ENCODE assay signal across 1 cellular context in the genomic region with DNA sequence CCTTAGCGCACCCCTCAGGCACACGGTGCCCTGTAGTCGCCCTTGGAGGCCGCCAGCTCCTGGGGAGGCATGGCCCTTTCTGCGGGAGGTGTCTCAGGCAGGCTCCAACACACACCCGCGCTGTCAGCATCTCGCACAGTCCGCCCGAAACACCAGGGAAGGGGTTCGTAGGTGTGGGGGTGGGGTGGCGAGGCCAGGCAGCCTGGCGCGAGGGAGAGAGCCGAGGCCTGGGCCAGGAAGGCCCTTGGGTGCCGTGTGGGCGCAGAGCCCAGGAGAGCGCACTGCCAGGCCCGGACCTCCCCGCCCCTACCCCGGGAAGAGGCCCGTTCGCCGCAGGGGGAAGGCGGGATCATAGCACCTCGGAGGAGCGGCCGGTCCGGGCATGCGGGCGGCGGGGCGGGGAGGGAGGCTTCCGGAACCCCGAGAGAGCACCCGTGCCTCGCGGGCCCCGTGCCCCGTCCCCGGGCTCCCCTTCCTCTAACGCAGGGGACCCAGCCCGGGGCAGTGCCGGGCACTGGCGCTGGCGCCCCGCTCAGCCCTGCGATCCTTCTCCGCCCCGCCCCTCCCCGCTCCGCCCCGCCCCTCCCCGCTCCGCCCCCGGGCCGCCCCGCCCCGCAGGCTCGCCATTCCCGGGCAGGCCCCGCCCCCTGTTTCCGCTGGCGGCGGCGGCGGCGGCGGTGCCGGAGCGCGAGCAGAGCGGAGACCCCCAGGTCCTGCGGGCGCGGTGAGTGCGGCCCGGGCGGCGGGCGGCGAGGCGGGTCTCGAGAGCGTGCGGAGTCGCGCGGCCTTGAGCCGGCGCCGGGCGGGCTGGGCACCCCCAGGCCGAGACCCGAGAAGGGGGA.
TF ChIP-seq lines count a peak whose summit lies in the region.

Gene TSPAN9, plus strand, starts transcription at position 650 of the 842 bp plus-strand sequence. CDS start 123,815 bp downstream, outside the sequence.

TF ChIP-seq in HepG2, 621 proteins besides CTCF, POLR2A, EP300 and RAD21 (continued from another document and continues in another):
- 0 out of 2 replicates have a peak, but pooled peaks have one; percentile 36 for TF ChIP-seq ZNF281 (CRISPR knock-in tag; IDR thresholded peaks at IDR 0.05; ENCODE audit: borderline replicate concordance)
- peak; percentile 81 for TF ChIP-seq ZNF563 (CRISPR knock-in tag; IDR thresholded peaks at IDR 0.05)
- TF ChIP-seq, protein P1, sequence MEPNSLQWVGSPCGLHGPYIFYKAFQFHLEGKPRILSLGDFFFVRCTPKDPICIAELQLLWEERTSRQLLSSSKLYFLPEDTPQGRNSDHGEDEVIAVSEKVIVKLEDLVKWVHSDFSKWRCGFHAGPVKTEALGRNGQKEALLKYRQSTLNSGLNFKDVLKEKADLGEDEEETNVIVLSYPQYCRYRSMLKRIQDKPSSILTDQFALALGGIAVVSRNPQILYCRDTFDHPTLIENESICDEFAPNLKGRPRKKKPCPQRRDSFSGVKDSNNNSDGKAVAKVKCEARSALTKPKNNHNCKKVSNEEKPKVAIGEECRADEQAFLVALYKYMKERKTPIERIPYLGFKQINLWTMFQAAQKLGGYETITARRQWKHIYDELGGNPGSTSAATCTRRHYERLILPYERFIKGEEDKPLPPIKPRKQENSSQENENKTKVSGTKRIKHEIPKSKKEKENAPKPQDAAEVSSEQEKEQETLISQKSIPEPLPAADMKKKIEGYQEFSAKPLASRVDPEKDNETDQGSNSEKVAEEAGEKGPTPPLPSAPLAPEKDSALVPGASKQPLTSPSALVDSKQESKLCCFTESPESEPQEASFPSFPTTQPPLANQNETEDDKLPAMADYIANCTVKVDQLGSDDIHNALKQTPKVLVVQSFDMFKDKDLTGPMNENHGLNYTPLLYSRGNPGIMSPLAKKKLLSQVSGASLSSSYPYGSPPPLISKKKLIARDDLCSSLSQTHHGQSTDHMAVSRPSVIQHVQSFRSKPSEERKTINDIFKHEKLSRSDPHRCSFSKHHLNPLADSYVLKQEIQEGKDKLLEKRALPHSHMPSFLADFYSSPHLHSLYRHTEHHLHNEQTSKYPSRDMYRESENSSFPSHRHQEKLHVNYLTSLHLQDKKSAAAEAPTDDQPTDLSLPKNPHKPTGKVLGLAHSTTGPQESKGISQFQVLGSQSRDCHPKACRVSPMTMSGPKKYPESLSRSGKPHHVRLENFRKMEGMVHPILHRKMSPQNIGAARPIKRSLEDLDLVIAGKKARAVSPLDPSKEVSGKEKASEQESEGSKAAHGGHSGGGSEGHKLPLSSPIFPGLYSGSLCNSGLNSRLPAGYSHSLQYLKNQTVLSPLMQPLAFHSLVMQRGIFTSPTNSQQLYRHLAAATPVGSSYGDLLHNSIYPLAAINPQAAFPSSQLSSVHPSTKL (CRISPR knock-in tag; IDR thresholded peaks at IDR 0.05), result peak; percentile 37; the same call in 1 of the 2 replicates
- TF ChIP-seq NBN (conservative IDR thresholded peaks at IDR 0.05), result no peak
- TF ChIP-seq ZNF430 (CRISPR knock-in tag; IDR thresholded peaks at IDR 0.05), result 0 out of 2 replicates have a peak, but pooled peaks have one; percentile 63
- TF ChIP-seq, protein P2, sequence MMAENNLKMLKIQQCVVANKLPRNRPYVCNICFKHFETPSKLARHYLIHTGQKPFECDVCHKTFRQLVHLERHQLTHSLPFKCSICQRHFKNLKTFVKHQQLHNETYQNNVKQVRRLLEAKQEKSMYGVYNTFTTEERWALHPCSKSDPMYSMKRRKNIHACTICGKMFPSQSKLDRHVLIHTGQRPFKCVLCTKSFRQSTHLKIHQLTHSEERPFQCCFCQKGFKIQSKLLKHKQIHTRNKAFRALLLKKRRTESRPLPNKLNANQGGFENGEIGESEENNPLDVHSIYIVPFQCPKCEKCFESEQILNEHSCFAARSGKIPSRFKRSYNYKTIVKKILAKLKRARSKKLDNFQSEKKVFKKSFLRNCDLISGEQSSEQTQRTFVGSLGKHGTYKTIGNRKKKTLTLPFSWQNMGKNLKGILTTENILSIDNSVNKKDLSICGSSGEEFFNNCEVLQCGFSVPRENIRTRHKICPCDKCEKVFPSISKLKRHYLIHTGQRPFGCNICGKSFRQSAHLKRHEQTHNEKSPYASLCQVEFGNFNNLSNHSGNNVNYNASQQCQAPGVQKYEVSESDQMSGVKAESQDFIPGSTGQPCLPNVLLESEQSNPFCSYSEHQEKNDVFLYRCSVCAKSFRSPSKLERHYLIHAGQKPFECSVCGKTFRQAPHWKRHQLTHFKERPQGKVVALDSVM (CRISPR knock-in tag; IDR thresholded peaks at IDR 0.05), result peak; percentile 65; the same call in 1 of the 2 replicates
- TF ChIP-seq, protein P3, sequence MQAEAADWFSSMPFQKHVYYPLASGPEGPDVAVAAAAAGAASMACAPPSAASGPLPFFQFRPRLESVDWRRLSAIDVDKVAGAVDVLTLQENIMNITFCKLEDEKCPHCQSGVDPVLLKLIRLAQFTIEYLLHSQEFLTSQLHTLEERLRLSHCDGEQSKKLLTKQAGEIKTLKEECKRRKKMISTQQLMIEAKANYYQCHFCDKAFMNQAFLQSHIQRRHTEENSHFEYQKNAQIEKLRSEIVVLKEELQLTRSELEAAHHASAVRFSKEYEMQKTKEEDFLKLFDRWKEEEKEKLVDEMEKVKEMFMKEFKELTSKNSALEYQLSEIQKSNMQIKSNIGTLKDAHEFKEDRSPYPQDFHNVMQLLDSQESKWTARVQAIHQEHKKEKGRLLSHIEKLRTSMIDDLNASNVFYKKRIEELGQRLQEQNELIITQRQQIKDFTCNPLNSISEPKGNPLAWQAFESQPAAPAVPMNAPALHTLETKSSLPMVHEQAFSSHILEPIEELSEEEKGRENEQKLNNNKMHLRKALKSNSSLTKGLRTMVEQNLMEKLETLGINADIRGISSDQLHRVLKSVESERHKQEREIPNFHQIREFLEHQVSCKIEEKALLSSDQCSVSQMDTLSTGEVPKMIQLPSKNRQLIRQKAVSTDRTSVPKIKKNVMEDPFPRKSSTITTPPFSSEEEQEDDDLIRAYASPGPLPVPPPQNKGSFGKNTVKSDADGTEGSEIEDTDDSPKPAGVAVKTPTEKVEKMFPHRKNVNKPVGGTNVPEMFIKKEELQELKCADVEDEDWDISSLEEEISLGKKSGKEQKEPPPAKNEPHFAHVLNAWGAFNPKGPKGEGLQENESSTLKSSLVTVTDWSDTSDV (CRISPR knock-in tag; IDR thresholded peaks at IDR 0.05), result peak; percentile 64; the same call in 1 of the 2 replicates
- TF ChIP-seq ZNF747 (CRISPR knock-in tag; IDR thresholded peaks at IDR 0.05; ENCODE audit: borderline replicate concordance), result 0 out of 2 replicates have a peak, but pooled peaks have one; percentile 23
- no peak for TF ChIP-seq ZNF607 (CRISPR knock-in tag; IDR thresholded peaks at IDR 0.05; ENCODE audit: borderline replicate concordance)
- TF ChIP-seq, protein P4, sequence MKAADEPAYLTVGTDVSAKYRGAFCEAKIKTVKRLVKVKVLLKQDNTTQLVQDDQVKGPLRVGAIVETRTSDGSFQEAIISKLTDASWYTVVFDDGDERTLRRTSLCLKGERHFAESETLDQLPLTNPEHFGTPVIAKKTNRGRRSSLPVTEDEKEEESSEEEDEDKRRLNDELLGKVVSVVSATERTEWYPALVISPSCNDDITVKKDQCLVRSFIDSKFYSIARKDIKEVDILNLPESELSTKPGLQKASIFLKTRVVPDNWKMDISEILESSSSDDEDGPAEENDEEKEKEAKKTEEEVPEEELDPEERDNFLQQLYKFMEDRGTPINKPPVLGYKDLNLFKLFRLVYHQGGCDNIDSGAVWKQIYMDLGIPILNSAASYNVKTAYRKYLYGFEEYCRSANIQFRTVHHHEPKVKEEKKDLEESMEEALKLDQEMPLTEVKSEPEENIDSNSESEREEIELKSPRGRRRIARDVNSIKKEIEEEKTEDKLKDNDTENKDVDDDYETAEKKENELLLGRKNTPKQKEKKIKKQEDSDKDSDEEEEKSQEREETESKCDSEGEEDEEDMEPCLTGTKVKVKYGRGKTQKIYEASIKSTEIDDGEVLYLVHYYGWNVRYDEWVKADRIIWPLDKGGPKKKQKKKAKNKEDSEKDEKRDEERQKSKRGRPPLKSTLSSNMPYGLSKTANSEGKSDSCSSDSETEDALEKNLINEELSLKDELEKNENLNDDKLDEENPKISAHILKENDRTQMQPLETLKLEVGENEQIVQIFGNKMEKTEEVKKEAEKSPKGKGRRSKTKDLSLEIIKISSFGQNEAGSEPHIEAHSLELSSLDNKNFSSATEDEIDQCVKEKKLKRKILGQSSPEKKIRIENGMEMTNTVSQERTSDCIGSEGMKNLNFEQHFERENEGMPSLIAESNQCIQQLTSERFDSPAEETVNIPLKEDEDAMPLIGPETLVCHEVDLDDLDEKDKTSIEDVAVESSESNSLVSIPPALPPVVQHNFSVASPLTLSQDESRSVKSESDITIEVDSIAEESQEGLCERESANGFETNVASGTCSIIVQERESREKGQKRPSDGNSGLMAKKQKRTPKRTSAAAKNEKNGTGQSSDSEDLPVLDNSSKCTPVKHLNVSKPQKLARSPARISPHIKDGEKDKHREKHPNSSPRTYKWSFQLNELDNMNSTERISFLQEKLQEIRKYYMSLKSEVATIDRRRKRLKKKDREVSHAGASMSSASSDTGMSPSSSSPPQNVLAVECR (CRISPR knock-in tag; IDR thresholded peaks at IDR 0.05; ENCODE audit: borderline replicate concordance), result peak; percentile 80
- 0 out of 2 replicates have a peak, but pooled peaks have one; percentile 10 for TF ChIP-seq ZMYM3 (CRISPR knock-in tag; IDR thresholded peaks at IDR 0.05)
- TF ChIP-seq ZNF333 (CRISPR knock-in tag; IDR thresholded peaks at IDR 0.05; ENCODE audit: borderline replicate concordance), result peak; percentile 81; the same call in 1 of the 2 replicates
- peak; percentile 50; the same call in 1 of the 2 replicates for TF ChIP-seq ZNF33B (CRISPR knock-in tag; IDR thresholded peaks at IDR 0.05)
- peak; percentile 84 for TF ChIP-seq HNRNPK (IDR thresholded peaks at IDR 0.05; ENCODE audit: low read depth, low read length, poor library complexity, severe bottlenecking)
- TF ChIP-seq, protein P5, sequence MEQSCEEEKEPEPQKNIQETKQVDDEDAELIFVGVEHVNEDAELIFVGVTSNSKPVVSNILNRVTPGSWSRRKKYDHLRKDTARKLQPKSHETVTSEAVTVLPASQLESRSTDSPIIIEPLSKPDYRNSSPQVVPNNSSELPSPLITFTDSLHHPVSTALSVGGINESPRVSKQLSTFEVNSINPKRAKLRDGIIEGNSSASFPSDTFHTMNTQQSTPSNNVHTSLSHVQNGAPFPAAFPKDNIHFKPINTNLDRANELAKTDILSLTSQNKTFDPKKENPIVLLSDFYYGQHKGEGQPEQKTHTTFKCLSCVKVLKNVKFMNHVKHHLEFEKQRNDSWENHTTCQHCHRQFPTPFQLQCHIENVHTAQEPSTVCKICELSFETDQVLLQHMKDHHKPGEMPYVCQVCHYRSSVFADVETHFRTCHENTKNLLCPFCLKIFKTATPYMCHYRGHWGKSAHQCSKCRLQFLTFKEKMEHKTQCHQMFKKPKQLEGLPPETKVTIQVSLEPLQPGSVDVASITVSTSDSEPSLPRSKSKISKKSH (CRISPR knock-in tag; IDR thresholded peaks at IDR 0.05; ENCODE audit: borderline replicate concordance), result peak; percentile 45
- no peak; the same call in 1 of the 2 replicates for TF ChIP-seq ARNTL (CRISPR knock-in tag; IDR thresholded peaks at IDR 0.05)
- TF ChIP-seq, protein P6, sequence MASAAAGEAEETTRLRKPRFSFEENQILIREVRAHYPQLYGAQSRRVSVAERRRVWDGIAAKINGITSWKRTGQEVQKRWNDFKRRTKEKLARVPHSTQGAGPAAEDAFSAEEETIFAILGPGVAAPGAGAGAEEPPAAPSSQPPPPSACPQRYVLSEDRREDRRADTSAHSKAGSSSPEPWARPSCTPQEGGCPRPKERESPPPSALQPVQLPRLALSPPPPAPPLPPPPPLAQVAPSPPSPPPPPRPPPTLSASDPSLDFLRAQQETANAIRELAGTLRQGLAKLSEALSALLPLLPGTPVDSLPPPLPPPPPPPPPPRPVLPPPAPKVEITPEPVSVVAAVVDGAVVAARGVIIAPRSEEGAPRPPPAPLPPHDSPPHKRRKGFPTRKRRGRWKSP (CRISPR knock-in tag; IDR thresholded peaks at IDR 0.05), result peak; percentile 41; the same call in 1 of the 2 replicates
- no peak for TF ChIP-seq PAWR (CRISPR knock-in tag; IDR thresholded peaks at IDR 0.05; ENCODE audit: borderline replicate concordance)
- peak; percentile 95 for TF ChIP-seq ZFY (CRISPR knock-in tag; IDR thresholded peaks at IDR 0.05)
